14 cellular contexts compared by ENCODE assay signal in genomic region chr5:54514269-54514668, GRCh38. TPM values are rescaled to one million over a fixed set of nuclear protein-coding genes. Genes with fewer than 3 reads are reported as not detected.
DNase-seq lines count a peak whose midpoint lies in the region; ATAC-seq and TF ChIP-seq lines count a peak whose summit lies in the region.
"Had no signal": no experiment of that assay in that cellular context is flagged by ENCODE, and none has a peak within 500 bp of the region (broad histone marks: within the 10 kb centered on the region; RNA-seq: fewer than 3 reads in every experiment).

No MANE protein-coding gene starts in this region.

- H3K4me3 Mint-ChIP-seq in chondrocyte (ENCODE audit: unreplicated experiment) = no peak overlapping the region

- WGBS in GM23248 (ENCODE audit: low coverage in 1 of 2, low lambda C conversion rate in 2 of 2, missing lambda C conversion rate in 2 of 2), 2 experiments = 9 to 12% methylated on average over 4 of the region's 4 CpGs

- no peaks in the 10 kb centered on the region for H3K36me3 ChIP-seq in GM23248 (ENCODE audit: low read depth)
- H3K36me3 ChIP-seq in osteoblast (ENCODE audit: insufficient read depth, low read length) = no peaks in the 10 kb centered on the region

- peaks cover 28% of the 10 kb centered on the region for H3K4me1 Mint-ChIP-seq in chondrocyte (ENCODE audit: low read depth)

- no peaks in the 10 kb centered on the region for H3K27me3 Mint-ChIP-seq in chondrocyte (ENCODE audit: low read depth)

- H3K27ac Mint-ChIP-seq in chondrocyte (ENCODE audit: unreplicated experiment) = no peak overlapping the region

- peak overlapping the region; percentile 66 for H3K9ac ChIP-seq in GM23248

- H3K4me2 ChIP-seq in GM23248 (ENCODE audit: unreplicated experiment) (peak overlapping the region; percentile 76), osteoblast (ENCODE audit: insufficient read depth, low read length) (peak overlapping the region; percentile 26)

- no peaks in the 10 kb centered on the region for H4K20me1 ChIP-seq in GM23248 (ENCODE audit: insufficient read depth)
- H4K20me1 ChIP-seq in osteoblast (ENCODE audit: insufficient read depth, low read length) = peaks cover 7% of the 10 kb centered on the region

- no peaks in the 10 kb centered on the region for H3K9me2 ChIP-seq in GM23248 (ENCODE audit: insufficient read depth)

- H3K9me3 Mint-ChIP-seq in chondrocyte (ENCODE audit: low read depth) = peaks cover 5% of the 10 kb centered on the region

- TF ChIP-seq CTCF in NB4 (IDR thresholded peaks at IDR 0.05; ENCODE audit: low read depth, low read length) (no peak), chondrocyte (IDR thresholded peaks at IDR 0.05) (peak; percentile 11), osteoblast (IDR thresholded peaks at IDR 0.05; ENCODE audit: extremely low read depth, low read depth, low read length) (no peak)

- in situ Hi-C loops in GM23248 (cut with MboI) = loop anchor here (10.0 kb wide), 2 partner anchors 351 to 641 kb away; no protein-coding TSS in a partner anchor

- H2AFZ ChIP-seq in GM23248 (peak overlapping the region; percentile 78), osteoblast (ENCODE audit: low read length) (no peak overlapping the region)

- no peaks in the 10 kb centered on the region for H3K36me3 Mint-ChIP-seq in chondrocyte (ENCODE audit: low read depth)

- peak; percentile 43 for DNase-seq in GM23248
- peak; percentile 30 for DNase-seq in NB4 (ENCODE audit: low read depth)
- DNase-seq in chondrocyte (ENCODE audit: low spot score) = no peak
- no peak for DNase-seq in osteoblast (ENCODE audit: insufficient read length, low spot score, missing footprints)
- DNase-seq in DMS79 treated with DMSO at 0.1 percent for 48 hours (lab: John Stamatoyannopoulos, UW) = no peak
- DNase-seq: activated CD4-positive, alpha-beta T cell treated with anti-CD3 and anti-CD28 coated beads for 4 hours; activated effector memory CD4-positive, alpha-beta T cell treated with anti-CD3 and anti-CD28 coated beads, Interleukin-2, amount 50 U/mL, for 16 hours; NCI-H510A; retina; substantia nigra had no signal

- TF ChIP-seq POLR2A in NB4 (IDR thresholded peaks at IDR 0.05; ENCODE audit: extremely low read depth, insufficient read length) = no peak

- H3K9me3 ChIP-seq in GM23248 (ENCODE audit: low read depth) (no peaks in the 10 kb centered on the region), osteoblast (ENCODE audit: low read depth, low read length) (no peaks in the 10 kb centered on the region)

- peaks cover 16% of the 10 kb centered on the region for H3K79me2 ChIP-seq in GM23248 (ENCODE audit: insufficient read depth)
- H3K79me2 ChIP-seq in osteoblast (ENCODE audit: insufficient read depth, low read length) = peaks cover 16% of the 10 kb centered on the region

- H3K27ac ChIP-seq in GM23248 (peak overlapping the region; percentile 84), osteoblast (ENCODE audit: low read depth, low read length) (peak overlapping the region; percentile 72)

- peaks cover 24% of the 10 kb centered on the region for H3K4me1 ChIP-seq in GM23248 (ENCODE audit: insufficient read depth)
- H3K4me1 ChIP-seq in osteoblast (ENCODE audit: insufficient read depth, low read length) = peaks cover 30% of the 10 kb centered on the region

- ATAC-seq in HG03025 (IDR thresholded peaks at IDR 0.05; ENCODE audit: low FRiP score, unreplicated experiment) (no peak), HG02981 (IDR thresholded peaks at IDR 0.05; ENCODE audit: unreplicated experiment) (no peak)
- ATAC-seq: GM12878 had no signal

- peaks cover 27% of the 10 kb centered on the region for H3F3A ChIP-seq in GM23248 (ENCODE audit: insufficient read depth)

- no peaks in the 10 kb centered on the region for H3K27me3 ChIP-seq in GM23248 (replicated peaks; ENCODE audit: insufficient read depth)
- H3K27me3 ChIP-seq in osteoblast (ENCODE audit: insufficient read depth, low read length) = no peaks in the 10 kb centered on the region

- H3K4me3 ChIP-seq in GM23248 = peak overlapping the region; percentile 28
- H3K4me3 ChIP-seq in NB4 (ENCODE audit: low read depth, low read length) = no peak overlapping the region
- H3K4me3 ChIP-seq in osteoblast (ENCODE audit: insufficient read depth, low read length) = no peak overlapping the region
- H3K4me3 ChIP-seq: GM12878 had no signal

RNA-seq across cellular contexts. Expression of gene SNX18, which starts 3.3 kb away (rescaled TPM):
- 74.4 and 77.3 TPM in 2 replicates for total RNA-seq in GM23248 (2014; rRNA removed; shearing (Covaris generic))
- polyA plus RNA-seq in GM23248 (2016; fragmentation: Nextera tagmentation; extraction: Ambion mirVana) = 13.5 and 14.2 TPM in 2 replicates
- total RNA-seq in chondrocyte (50.4 to 74.2 TPM (median 73.2 TPM) in 3 replicates), osteoblast (69.0 and 86.5 TPM in 2 replicates)

RNA-seq across cellular contexts. Expression of gene HSPB3, which starts 58.8 kb away (rescaled TPM):
- 4.1 and 12.3 TPM in 2 replicates for total RNA-seq in GM23248 (2014; rRNA removed; shearing (Covaris generic))
- 5.4 and 8.0 TPM in 2 replicates for polyA plus RNA-seq in GM23248 (2016; fragmentation: Nextera tagmentation; extraction: Ambion mirVana)
- total RNA-seq in chondrocyte (0.37 to 4.8 TPM (median 0.46 TPM) in 3 replicates), osteoblast (not detected in 2 replicates)
- total RNA-seq: bronchial epithelial cell, GM12878 had no signal

Comparison
In these comparisons a context has a peak if more than half of its experiments do, and no peak if none do; other contexts are left out.
1. DNase-seq: peak in GM23248 (single experiment) and NB4 (single experiment); none in chondrocyte (single experiment), osteoblast (single experiment) and DMS79 treated with DMSO at 0.1 percent for 48 hours (single experiment).